9 cellular contexts compared by ENCODE assay signal in genomic region chr2:164737612-164738081, GRCh38.
DNase-seq lines count a peak whose midpoint lies in the region; ATAC-seq, FAIRE-seq and TF ChIP-seq lines count a peak whose summit lies in the region.
"Had no signal": no experiment of that assay in that cellular context is flagged by ENCODE, and none has a peak within 500 bp of the region (broad histone marks: within the 10 kb centered on the region; RNA-seq: fewer than 3 reads in every experiment).

No MANE protein-coding gene starts in this region.

- H3K27ac ChIP-seq in SJCRH30, result no peak overlapping the region
- H3K27ac ChIP-seq in endothelial cell of umbilical vein (ENCODE audit: insufficient read depth, low read depth, low read length), result no peak overlapping the region
- H3K27ac ChIP-seq in uterus, result no peak overlapping the region

- TF ChIP-seq CTCF in endothelial cell of umbilical vein (IDR thresholded peaks at IDR 0.05; ENCODE audit: extremely low read depth in 1 of 2, insufficient read depth in 1 of 2, low read depth in 1 of 2, low read length in 2 of 2), result peak; percentile 48 to 61
- TF ChIP-seq CTCF in uterus (IDR thresholded peaks at IDR 0.05), result peak; percentile 51 to 75 (median 61)

- H3K9ac ChIP-seq in endothelial cell of umbilical vein (replicated peaks; ENCODE audit: extremely low read depth, insufficient read depth, low read length), result no peak overlapping the region

- peak overlapping the region; percentile 43 for H2AFZ ChIP-seq in endothelial cell of umbilical vein (ENCODE audit: low read depth, low read length)

- H3K4me1 ChIP-seq in SJCRH30 (peaks cover 7% of the 10 kb centered on the region), endothelial cell of umbilical vein (ENCODE audit: control insufficient read depth, extremely low read depth, insufficient read depth, low read length) (peaks cover 8% of the 10 kb centered on the region), uterus (no peaks in the 10 kb centered on the region)

- H3K4me3 Mint-ChIP-seq in memory B cell, result peak overlapping the region; percentile 21
- H3K4me3 Mint-ChIP-seq: dendritic cell treated with granulocyte-macrophage colony-stimulating factor and Interleukin-4, amounts not matched to agents 40 ng/mL and 50 ng/mL, for 4 days had no signal

- H3K27me3 Mint-ChIP-seq in memory B cell, result no peaks in the 10 kb centered on the region
- H3K27me3 Mint-ChIP-seq: dendritic cell treated with granulocyte-macrophage colony-stimulating factor and Interleukin-4, amounts not matched to agents 40 ng/mL and 50 ng/mL, for 4 days had no signal

- POLR2A ChIA-PET in endothelial cell of umbilical vein (lab: Charles Lee), result no interaction called here

- no peaks in the 10 kb centered on the region for H3K9me1 ChIP-seq in endothelial cell of umbilical vein (replicated peaks; ENCODE audit: control insufficient read depth, extremely low read depth, insufficient read depth, low read length)

- peaks cover 53% of the 10 kb centered on the region for H3K4me1 Mint-ChIP-seq in memory B cell

- FAIRE-seq in endothelial cell of umbilical vein (lab: Jason Lieb, UNC), result peak; percentile 96

- H3K27me3 ChIP-seq in MG63 (no peaks in the 10 kb centered on the region), SJCRH30 (no peaks in the 10 kb centered on the region), endothelial cell of umbilical vein (ENCODE audit: control insufficient read depth in 2 of 2, insufficient read depth in 2 of 2, low read length in 2 of 2) (no peaks in the 10 kb centered on the region), uterus (no peaks in the 10 kb centered on the region)

- DNase-seq in SHP77 (lab: John Stamatoyannopoulos, UW) (peak; percentile 22 to 48), SHP77 treated with DMSO at 0.1 percent for 48 hours (lab: John Stamatoyannopoulos, UW) (no peak), MG63 (peak; percentile 41), SJCRH30 (peak; percentile 53 to 84), endothelial cell of umbilical vein (ENCODE audit: low read depth, low spot score) (peak; percentile 82), memory B cell (ENCODE audit: low spot score in 2 of 2) (peak; percentile 55 to 74), uterus (peak; percentile 23 to 33)

- CTCF ChIA-PET in endothelial cell of umbilical vein (lab: Charles Lee), result interaction anchor here (0.7 to 4.0 kb wide), 28 partner anchors 8 to 466 kb away, joined by 3 to 56 read pairs (median 4); partner anchors contain the start of genes COBLL1 and SCN3A

- TF ChIP-seq POLR2A in endothelial cell of umbilical vein (IDR thresholded peaks at IDR 0.05; ENCODE audit: low read depth, low read length), result no peak
- no peak for TF ChIP-seq POLR2A in uterus (IDR thresholded peaks at IDR 0.05)

- H3K4me3 ChIP-seq in MG63 (no peak overlapping the region), SJCRH30 (no peak overlapping the region), endothelial cell of umbilical vein (replicated peaks in 1 of 3; ENCODE audit: insufficient read depth in 1 of 3, low read depth in 1 of 3, low read length in 3 of 3) (no peak overlapping the region), uterus (no peak overlapping the region)

- peaks cover 25% of the 10 kb centered on the region for H3K36me3 Mint-ChIP-seq in memory B cell

- H3K9me3 Mint-ChIP-seq in memory B cell, result no peaks in the 10 kb centered on the region
- H3K9me3 Mint-ChIP-seq: dendritic cell treated with granulocyte-macrophage colony-stimulating factor and Interleukin-4, amounts not matched to agents 40 ng/mL and 50 ng/mL, for 4 days had no signal

- H3K36me3 ChIP-seq in MG63 (no peaks in the 10 kb centered on the region), SJCRH30 (no peaks in the 10 kb centered on the region), endothelial cell of umbilical vein (ENCODE audit: control insufficient read depth in 2 of 2, extremely low read depth in 1 of 2, insufficient read depth in 2 of 2, low read length in 2 of 2) (no peaks in the 10 kb centered on the region), uterus (no peaks in the 10 kb centered on the region)

- ATAC-seq in GM21825 (IDR thresholded peaks at IDR 0.05; ENCODE audit: unreplicated experiment) (peak; percentile 81), memory B cell (ENCODE audit: low read depth) (peak; percentile 84)

- no TSS peak for BruUV-seq in endothelial cell of umbilical vein (replicated peaks; lab: Mats Ljungman, UMichigan)

- peak overlapping the region; percentile 77 for H3K27ac Mint-ChIP-seq in memory B cell
- H3K27ac Mint-ChIP-seq: dendritic cell treated with granulocyte-macrophage colony-stimulating factor and Interleukin-4, amounts not matched to agents 40 ng/mL and 50 ng/mL, for 4 days had no signal

- H3K4me2 ChIP-seq in endothelial cell of umbilical vein (ENCODE audit: insufficient read depth, low read length), result no peak overlapping the region

- dilution Hi-C loops in endothelial cell of umbilical vein (cut with MboI; ENCODE audit: extremely low pct_ligation_motif_present, low sequenced_read_pairs), result no loop called here

- no peaks in the 10 kb centered on the region for H3K79me2 ChIP-seq in endothelial cell of umbilical vein (ENCODE audit: control insufficient read depth, insufficient read depth, low read length)

- intact Hi-C loops in endothelial cell of umbilical vein (cut with micrococcal nuclease), result loop anchor here (1.0 to 5.0 kb wide), 6 partner anchors 104 to 465 kb away; partner anchors contain the start of genes COBLL1 and SCN3A
- intact Hi-C loops in uterus (cut with DNase I; ENCODE audit: low total_unique reads), result no loop called here

- H3K9me3 ChIP-seq in MG63 (no peaks in the 10 kb centered on the region), SJCRH30 (replicated peaks) (no peaks in the 10 kb centered on the region), endothelial cell of umbilical vein (replicated peaks; ENCODE audit: control insufficient read depth, insufficient read depth, low read length) (no peaks in the 10 kb centered on the region), uterus (no peaks in the 10 kb centered on the region)

- no peaks in the 10 kb centered on the region for H4K20me1 ChIP-seq in endothelial cell of umbilical vein (replicated peaks; ENCODE audit: control insufficient read depth, extremely low read depth, insufficient read depth, low read length)

TF ChIP-seq in endothelial cell of umbilical vein, 7 proteins besides CTCF, POLR2A, EP300 and RAD21:
- no peak for TF ChIP-seq GATA2 (IDR thresholded peaks at IDR 0.05; ENCODE audit: insufficient read depth, insufficient read length, low read depth, low read length)
- TF ChIP-seq JUN (IDR thresholded peaks at IDR 0.05; ENCODE audit: borderline replicate concordance, insufficient read depth, insufficient read length, low read depth), result no peak
- no peak for TF ChIP-seq FOS (IDR thresholded peaks at IDR 0.05; ENCODE audit: borderline replicate concordance, insufficient read depth, low read length)
- TF ChIP-seq MYC (IDR thresholded peaks at IDR 0.05; ENCODE audit: low read depth, low read length), result no peak
- TF ChIP-seq MAX (IDR thresholded peaks at IDR 0.05; ENCODE audit: insufficient read depth, insufficient read length), result no peak
- no peak for TF ChIP-seq POLR2AphosphoS5 (IDR thresholded peaks at IDR 0.05; ENCODE audit: insufficient read depth, low read depth, low read length)
- TF ChIP-seq EZH2 (IDR thresholded peaks at IDR 0.05; ENCODE audit: borderline replicate concordance, low read depth, low read length, severe bottlenecking), result no peak
